ENCODE assay signal across 19 cellular contexts in genomic region chr18:39624934-39625333, GRCh38.
DNase-seq lines count a peak whose midpoint lies in the region; ATAC-seq and TF ChIP-seq lines count a peak whose summit lies in the region.
"Had no signal": no experiment of that assay in that cellular context is flagged by ENCODE, and none has a peak within 500 bp of the region (broad histone marks: within the 10 kb centered on the region; RNA-seq: fewer than 3 reads in every experiment).

No MANE protein-coding gene starts in this region.

- H3K27me3 Mint-ChIP-seq in activated T-helper 17 cell treated with anti-CD3 and anti-CD28 coated beads, Interleukin-2, amount 50 U/mL, for 72 hours: no peaks in the 10 kb centered on the region
- no peaks in the 10 kb centered on the region for H3K27me3 Mint-ChIP-seq in stimulated activated memory B cell treated with anti-CD40 and anti-IgM and Interleukin-4, amounts not matched to agents 10 μg/mL and 1 μg/mL and 100 μg/mL, for 72 hours
- H3K27me3 Mint-ChIP-seq: activated naive CD8-positive, alpha-beta T cell treated with anti-CD3 and anti-CD28 coated beads for 36 hours; CD4-positive, alpha-beta T cell; naive B cell had no signal

- DNase-seq in A172 (ENCODE audit: low spot score) (peak; percentile 63), brain microvascular endothelial cell (peak; percentile 60), glomerular visceral epithelial cell (ENCODE audit: extremely low spot score) (peak; percentile 32), MG63 (no peak), SKM-1 (lab: John Stamatoyannopoulos, UW; ENCODE audit: unreplicated experiment) (no peak)
- DNase-seq: activated CD4-positive, alpha-beta T cell treated with anti-CD3 and anti-CD28 coated beads for 4 hours; activated naive CD8-positive, alpha-beta T cell treated with anti-CD3 and anti-CD28 coated beads for 36 hours; CD4-positive, alpha-beta T cell; cerebellar nuclear complex; left ventricle myocardium inferior; MV-4-11; naive B cell; SHP77 had no signal

- no peak overlapping the region for H3K4me3 Mint-ChIP-seq in activated T-helper 17 cell treated with anti-CD3 and anti-CD28 coated beads, Interleukin-2, amount 50 U/mL, for 72 hours
- H3K4me3 Mint-ChIP-seq in stimulated activated memory B cell treated with anti-CD40 and anti-IgM and Interleukin-4, amounts not matched to agents 10 μg/mL and 1 μg/mL and 100 μg/mL, for 72 hours: no peak overlapping the region
- H3K4me3 Mint-ChIP-seq: activated naive CD8-positive, alpha-beta T cell treated with anti-CD3 and anti-CD28 coated beads for 36 hours; CD4-positive, alpha-beta T cell; naive B cell; T-helper 2 cell treated with Interferon-gamma antibody and Interleukin-4, amounts not matched to agents 5 μg/mL and 100 μg/mL, for 36 hours had no signal

- no peaks in the 10 kb centered on the region for H3K36me3 Mint-ChIP-seq in activated T-helper 17 cell treated with anti-CD3 and anti-CD28 coated beads, Interleukin-2, amount 50 U/mL, for 72 hours (ENCODE audit: low read depth)
- no peaks in the 10 kb centered on the region for H3K36me3 Mint-ChIP-seq in stimulated activated memory B cell treated with anti-CD40 and anti-IgM and Interleukin-4, amounts not matched to agents 10 μg/mL and 1 μg/mL and 100 μg/mL, for 72 hours
- H3K36me3 Mint-ChIP-seq: activated naive CD8-positive, alpha-beta T cell treated with anti-CD3 and anti-CD28 coated beads for 36 hours; naive B cell had no signal

- H3K36me3 ChIP-seq in HUES48 (ENCODE audit: control insufficient read depth, insufficient read depth, low read length): no peaks in the 10 kb centered on the region
- H3K36me3 ChIP-seq in brain microvascular endothelial cell (replicated peaks): no peaks in the 10 kb centered on the region
- H3K36me3 ChIP-seq in MG63: no peaks in the 10 kb centered on the region
- H3K36me3 ChIP-seq: left ventricle myocardium inferior, prostate gland had no signal

- H3K27me3 ChIP-seq in HUES48 (ENCODE audit: control insufficient read depth, insufficient read depth, low read length) (no peaks in the 10 kb centered on the region), brain microvascular endothelial cell (replicated peaks) (no peaks in the 10 kb centered on the region), MG63 (no peaks in the 10 kb centered on the region)

- peaks cover 9% of the 10 kb centered on the region for H3K9me3 Mint-ChIP-seq in activated T-helper 17 cell treated with anti-CD3 and anti-CD28 coated beads, Interleukin-2, amount 50 U/mL, for 72 hours
- H3K9me3 Mint-ChIP-seq in stimulated activated memory B cell treated with anti-CD40 and anti-IgM and Interleukin-4, amounts not matched to agents 10 μg/mL and 1 μg/mL and 100 μg/mL, for 72 hours: peaks cover 3% of the 10 kb centered on the region
- H3K9me3 Mint-ChIP-seq: CD4-positive, alpha-beta T cell had no signal

- H3K9me3 ChIP-seq in HUES48 (ENCODE audit: control insufficient read depth, insufficient read depth, low read length) (no peaks in the 10 kb centered on the region), MG63 (no peaks in the 10 kb centered on the region)
- H3K9me3 ChIP-seq: left ventricle myocardium inferior, prostate gland had no signal

- H3K9ac ChIP-seq in HUES48 (ENCODE audit: low read depth, low read length): peak overlapping the region; percentile 51; the same call in 1 of the 2 replicates

- no peak overlapping the region for H3K27ac Mint-ChIP-seq in activated T-helper 17 cell treated with anti-CD3 and anti-CD28 coated beads, Interleukin-2, amount 50 U/mL, for 72 hours
- H3K27ac Mint-ChIP-seq in stimulated activated memory B cell treated with anti-CD40 and anti-IgM and Interleukin-4, amounts not matched to agents 10 μg/mL and 1 μg/mL and 100 μg/mL, for 72 hours: no peak overlapping the region
- H3K27ac Mint-ChIP-seq: activated naive CD8-positive, alpha-beta T cell treated with anti-CD3 and anti-CD28 coated beads for 36 hours; CD4-positive, alpha-beta T cell; naive B cell; T-helper 2 cell treated with Interferon-gamma antibody and Interleukin-4, amounts not matched to agents 5 μg/mL and 100 μg/mL, for 36 hours had no signal

- H3K27ac ChIP-seq in HUES48 (ENCODE audit: low read depth, low read length) (peak overlapping the region; percentile 69), brain microvascular endothelial cell (no peak overlapping the region)
- H3K27ac ChIP-seq: left ventricle myocardium inferior, prostate gland had no signal

- H3K4me1 Mint-ChIP-seq in activated T-helper 17 cell treated with anti-CD3 and anti-CD28 coated beads, Interleukin-2, amount 50 U/mL, for 72 hours: no peaks in the 10 kb centered on the region
- H3K4me1 Mint-ChIP-seq in stimulated activated memory B cell treated with anti-CD40 and anti-IgM and Interleukin-4, amounts not matched to agents 10 μg/mL and 1 μg/mL and 100 μg/mL, for 72 hours: no peaks in the 10 kb centered on the region
- H3K4me1 Mint-ChIP-seq: activated naive CD8-positive, alpha-beta T cell treated with anti-CD3 and anti-CD28 coated beads for 36 hours; naive B cell had no signal

- in situ Hi-C loops in brain microvascular endothelial cell (cut with HindIII; ENCODE audit: low pct_ligation_motif_present, low sequenced_read_pairs): no loop called here

- peaks cover 47% of the 10 kb centered on the region for H3K4me1 ChIP-seq in HUES48 (ENCODE audit: control insufficient read depth, insufficient read depth, low read length)
- H3K4me1 ChIP-seq: left ventricle myocardium inferior, prostate gland had no signal

- TF ChIP-seq CTCF in brain microvascular endothelial cell (IDR thresholded peaks at IDR 0.05; ENCODE audit: low read depth, low read length, missing control alignments): no peak

- H3K4me3 ChIP-seq in HUES48 (ENCODE audit: low read depth, low read length): peak overlapping the region; percentile 27; the same call in 1 of the 2 replicates
- H3K4me3 ChIP-seq in brain microvascular endothelial cell (ENCODE audit: low read depth, low read length): no peak overlapping the region
- no peak overlapping the region for H3K4me3 ChIP-seq in MG63
- H3K4me3 ChIP-seq: GM12878, left ventricle myocardium inferior, prostate gland had no signal

- ATAC-seq in activated T-helper 17 cell treated with anti-CD3 and anti-CD28 coated beads, Interleukin-2, amount 50 U/mL, for 72 hours (replicated peaks): no peak
- ATAC-seq in stimulated activated memory B cell treated with anti-CD40 and anti-IgM and Interleukin-4, amounts not matched to agents 10 μg/mL and 1 μg/mL and 100 μg/mL, for 72 hours: no peak
- ATAC-seq: GM12878 had no signal

Comparison
In these comparisons a context has a peak if more than half of its experiments do, and no peak if none do; other contexts are left out.
1. DNase-seq: peak in A172 (single experiment), brain microvascular endothelial cell (single experiment) and glomerular visceral epithelial cell (single experiment); none in MG63 (single experiment) and SKM-1 (single experiment).